Comparison of ENCODE assay signal across 1 cellular context in the genomic region with DNA sequence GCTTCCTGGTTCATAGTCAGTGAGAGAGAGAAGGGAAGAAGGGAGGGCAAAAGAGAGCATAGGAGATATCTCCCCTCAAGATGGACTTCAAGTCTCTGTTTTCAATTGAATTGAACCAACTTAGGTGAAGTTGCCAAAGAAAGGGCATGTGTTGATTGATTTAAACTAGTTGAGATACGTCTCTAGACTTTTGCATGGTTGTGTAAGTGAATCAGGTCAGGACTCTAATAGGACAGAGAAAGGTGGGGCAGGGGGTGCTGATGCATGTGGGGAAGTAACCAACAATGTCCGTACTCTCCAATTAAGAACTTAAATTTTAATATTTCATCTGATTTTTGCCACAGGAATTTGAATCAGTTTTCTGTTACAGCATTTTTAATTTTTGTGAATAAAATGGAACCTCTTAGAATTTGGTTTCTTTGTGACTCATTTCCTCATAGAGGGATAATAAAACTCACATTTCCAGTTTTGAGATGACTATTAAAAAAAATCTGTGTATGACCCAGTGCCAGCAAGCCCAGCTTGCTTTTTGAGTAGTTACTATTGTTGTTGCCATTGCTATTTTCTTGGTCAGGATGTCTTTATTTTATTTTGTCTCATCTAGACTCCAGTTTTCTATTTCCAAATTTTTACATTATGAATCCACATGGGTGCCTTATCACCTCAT.
TF ChIP-seq lines count a peak whose summit lies in the region.

No MANE protein-coding gene starts in this region.

TF ChIP-seq in SK-N-SH, 30 proteins besides CTCF, POLR2A, EP300 and RAD21 (continued from another document):
- TF ChIP-seq, protein P1, sequence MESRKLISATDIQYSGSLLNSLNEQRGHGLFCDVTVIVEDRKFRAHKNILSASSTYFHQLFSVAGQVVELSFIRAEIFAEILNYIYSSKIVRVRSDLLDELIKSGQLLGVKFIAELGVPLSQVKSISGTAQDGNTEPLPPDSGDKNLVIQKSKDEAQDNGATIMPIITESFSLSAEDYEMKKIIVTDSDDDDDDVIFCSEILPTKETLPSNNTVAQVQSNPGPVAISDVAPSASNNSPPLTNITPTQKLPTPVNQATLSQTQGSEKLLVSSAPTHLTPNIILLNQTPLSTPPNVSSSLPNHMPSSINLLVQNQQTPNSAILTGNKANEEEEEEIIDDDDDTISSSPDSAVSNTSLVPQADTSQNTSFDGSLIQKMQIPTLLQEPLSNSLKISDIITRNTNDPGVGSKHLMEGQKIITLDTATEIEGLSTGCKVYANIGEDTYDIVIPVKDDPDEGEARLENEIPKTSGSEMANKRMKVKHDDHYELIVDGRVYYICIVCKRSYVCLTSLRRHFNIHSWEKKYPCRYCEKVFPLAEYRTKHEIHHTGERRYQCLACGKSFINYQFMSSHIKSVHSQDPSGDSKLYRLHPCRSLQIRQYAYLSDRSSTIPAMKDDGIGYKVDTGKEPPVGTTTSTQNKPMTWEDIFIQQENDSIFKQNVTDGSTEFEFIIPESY (IDR thresholded peaks at IDR 0.05; ENCODE audit: borderline replicate concordance, low read depth), result no peak
- TF ChIP-seq, protein P2, sequence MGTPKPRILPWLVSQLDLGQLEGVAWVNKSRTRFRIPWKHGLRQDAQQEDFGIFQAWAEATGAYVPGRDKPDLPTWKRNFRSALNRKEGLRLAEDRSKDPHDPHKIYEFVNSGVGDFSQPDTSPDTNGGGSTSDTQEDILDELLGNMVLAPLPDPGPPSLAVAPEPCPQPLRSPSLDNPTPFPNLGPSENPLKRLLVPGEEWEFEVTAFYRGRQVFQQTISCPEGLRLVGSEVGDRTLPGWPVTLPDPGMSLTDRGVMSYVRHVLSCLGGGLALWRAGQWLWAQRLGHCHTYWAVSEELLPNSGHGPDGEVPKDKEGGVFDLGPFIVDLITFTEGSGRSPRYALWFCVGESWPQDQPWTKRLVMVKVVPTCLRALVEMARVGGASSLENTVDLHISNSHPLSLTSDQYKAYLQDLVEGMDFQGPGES (IDR thresholded peaks at IDR 0.05; ENCODE audit: low read depth, low read length), result no peak
- TF ChIP-seq, protein P3, sequence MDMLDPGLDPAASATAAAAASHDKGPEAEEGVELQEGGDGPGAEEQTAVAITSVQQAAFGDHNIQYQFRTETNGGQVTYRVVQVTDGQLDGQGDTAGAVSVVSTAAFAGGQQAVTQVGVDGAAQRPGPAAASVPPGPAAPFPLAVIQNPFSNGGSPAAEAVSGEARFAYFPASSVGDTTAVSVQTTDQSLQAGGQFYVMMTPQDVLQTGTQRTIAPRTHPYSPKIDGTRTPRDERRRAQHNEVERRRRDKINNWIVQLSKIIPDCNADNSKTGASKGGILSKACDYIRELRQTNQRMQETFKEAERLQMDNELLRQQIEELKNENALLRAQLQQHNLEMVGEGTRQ (IDR thresholded peaks at IDR 0.05; ENCODE audit: borderline replicate concordance, low read depth, low read length), result no peak
- no peak for TF ChIP-seq NRF1 (IDR thresholded peaks at IDR 0.05; ENCODE audit: low read depth, low read length)
- peak; percentile 25; the same call in 1 of the 2 replicates for TF ChIP-seq JUND (IDR thresholded peaks at IDR 0.05)
- TF ChIP-seq GATA2 (CRISPR knock-in tag; IDR thresholded peaks at IDR 0.05), result no peak
- TF ChIP-seq FOSL2 (IDR thresholded peaks at IDR 0.05; ENCODE audit: borderline replicate concordance, low read depth), result peak; percentile 61
- TF ChIP-seq MXI1 (IDR thresholded peaks at IDR 0.05; ENCODE audit: low read depth, low read length), result no peak
- no peak for TF ChIP-seq SMC3 (IDR thresholded peaks at IDR 0.05; ENCODE audit: low read depth, low read length)
- TF ChIP-seq TCF12 (IDR thresholded peaks at IDR 0.05), result peak; percentile 75
- no peak for TF ChIP-seq RXRA (IDR thresholded peaks at IDR 0.05; ENCODE audit: borderline replicate concordance, low read depth)
